In genomic region chr6:131042664-131043063, GRCh38 we compare ENCODE assay signal across 26 cellular contexts. TPM values are rescaled to one million over a fixed set of nuclear protein-coding genes. Genes with fewer than 3 reads are reported as not detected.
DNase-seq lines count a peak whose midpoint lies in the region; ATAC-seq and TF ChIP-seq lines count a peak whose summit lies in the region.
"Had no signal": no experiment of that assay in that cellular context is flagged by ENCODE, and none has a peak within 500 bp of the region (broad histone marks: within the 10 kb centered on the region; RNA-seq: fewer than 3 reads in every experiment).

No MANE protein-coding gene starts in this region.

- H3K27ac Mint-ChIP-seq in T-cell, result no peak overlapping the region
- H3K27ac Mint-ChIP-seq: dendritic cell treated with granulocyte-macrophage colony-stimulating factor and Interleukin-4, amounts not matched to agents 40 ng/mL and 50 ng/mL, for 4 days; H9; stimulated activated naive CD8-positive, alpha-beta T cell treated with anti-CD3 and anti-CD28 coated beads, Interleukin-15, amount 100 ng/mL, for 72 hours had no signal

- no peak for TF ChIP-seq CTCF in fibroblast of the aortic adventitia (IDR thresholded peaks at IDR 0.05; ENCODE audit: insufficient read depth, low read length)
- no peak for TF ChIP-seq CTCF in osteoblast (IDR thresholded peaks at IDR 0.05; ENCODE audit: extremely low read depth, low read depth, low read length)
- TF ChIP-seq CTCF in hepatocyte (IDR thresholded peaks at IDR 0.05; ENCODE audit: poor library complexity), result no peak
- TF ChIP-seq CTCF in spleen (IDR thresholded peaks at IDR 0.05 in 8 of 11, conservative IDR thresholded peaks at IDR 0.05 in 3 of 11), result no peak

- no peaks in the 10 kb centered on the region for H3K27me3 Mint-ChIP-seq in T-cell
- H3K27me3 Mint-ChIP-seq: dendritic cell treated with granulocyte-macrophage colony-stimulating factor and Interleukin-4, amounts not matched to agents 40 ng/mL and 50 ng/mL, for 4 days; stimulated activated naive CD8-positive, alpha-beta T cell treated with anti-CD3 and anti-CD28 coated beads, Interleukin-15, amount 100 ng/mL, for 72 hours had no signal

- no peaks in the 10 kb centered on the region for H3K9me2 ChIP-seq in hepatocyte (replicated peaks; ENCODE audit: insufficient read depth)

- H2AFZ ChIP-seq in osteoblast (ENCODE audit: low read length) (no peak overlapping the region), hepatocyte (no peak overlapping the region)

- peaks cover 33% of the 10 kb centered on the region for H3K4me1 ChIP-seq in osteoblast (ENCODE audit: insufficient read depth, low read length)
- no peaks in the 10 kb centered on the region for H3K4me1 ChIP-seq in hepatocyte (ENCODE audit: insufficient read depth)
- H3K4me1 ChIP-seq in spleen, result peaks cover 0 to 18% (median 0%) of the 10 kb centered on the region in 6 donors
- H3K4me1 ChIP-seq: BE2C, thyroid gland had no signal

- intact Hi-C loops in spleen (cut with DNase I; ENCODE audit: low total_unique reads), result no loop called here

- CTCF ChIA-PET in T-cell (lab: Charles Lee), result no interaction called here

- H3K9me3 Mint-ChIP-seq in T-cell, result no peaks in the 10 kb centered on the region
- H3K9me3 Mint-ChIP-seq: dendritic cell treated with granulocyte-macrophage colony-stimulating factor and Interleukin-4, amounts not matched to agents 40 ng/mL and 50 ng/mL, for 4 days; H9; stimulated activated naive CD8-positive, alpha-beta T cell treated with anti-CD3 and anti-CD28 coated beads, Interleukin-15, amount 100 ng/mL, for 72 hours had no signal

- no peak for ATAC-seq in T-cell (replicated peaks in 1 of 4)
- ATAC-seq: Panc1; right lobe of liver; stimulated activated naive CD8-positive, alpha-beta T cell treated with anti-CD3 and anti-CD28 coated beads, Interleukin-15, amount 100 ng/mL, for 72 hours had no signal

- H3K9me3 ChIP-seq in osteoblast (ENCODE audit: low read depth, low read length) (no peaks in the 10 kb centered on the region), hepatocyte (ENCODE audit: low read depth) (no peaks in the 10 kb centered on the region), spleen (no peaks in the 10 kb centered on the region)
- H3K9me3 ChIP-seq: BE2C, right lobe of liver, SJCRH30, thyroid gland had no signal

- POLR2A ChIA-PET in T-cell (lab: Charles Lee), result no interaction called here

- no peak overlapping the region for H3K4me3 Mint-ChIP-seq in T-cell
- H3K4me3 Mint-ChIP-seq: dendritic cell treated with granulocyte-macrophage colony-stimulating factor and Interleukin-4, amounts not matched to agents 40 ng/mL and 50 ng/mL, for 4 days; H9; stimulated activated naive CD8-positive, alpha-beta T cell treated with anti-CD3 and anti-CD28 coated beads, Interleukin-15, amount 100 ng/mL, for 72 hours had no signal

- H3K27me3 ChIP-seq in osteoblast (ENCODE audit: insufficient read depth, low read length) (no peaks in the 10 kb centered on the region), hepatocyte (no peaks in the 10 kb centered on the region), spleen (replicated peaks in 1 of 7) (no peaks in the 10 kb centered on the region)
- H3K27me3 ChIP-seq: BE2C, right lobe of liver, SJCRH30, thyroid gland had no signal

- H3K27ac ChIP-seq in osteoblast (ENCODE audit: low read depth, low read length) (peak overlapping the region; percentile 31), hepatocyte (no peak overlapping the region), spleen (no peak overlapping the region)
- H3K27ac ChIP-seq: right lobe of liver, SJCRH30, thyroid gland had no signal

- H3K36me3 Mint-ChIP-seq in T-cell, result no peaks in the 10 kb centered on the region

- H3K4me1 Mint-ChIP-seq in T-cell, result peaks cover 0 to 6% (median 3%) of the 10 kb centered on the region in 3 donors
- H3K4me1 Mint-ChIP-seq: stimulated activated naive CD8-positive, alpha-beta T cell treated with anti-CD3 and anti-CD28 coated beads, Interleukin-15, amount 100 ng/mL, for 72 hours had no signal

- TF ChIP-seq POLR2A in spleen (IDR thresholded peaks at IDR 0.05), result no peak

- WGBS in hepatocyte (ENCODE audit: low lambda C conversion rate, missing lambda C conversion rate), result 51% methylated on average over 2 of the region's 2 CpGs
- 66 to 90% (median 85%) methylated on average over 2 of the region's 2 CpGs for WGBS in spleen, 5 donors

- H4K20me1 ChIP-seq in osteoblast (ENCODE audit: insufficient read depth, low read length), result no peaks in the 10 kb centered on the region
- H4K20me1 ChIP-seq in hepatocyte (ENCODE audit: insufficient read depth, poor library complexity, severe bottlenecking), result no peaks in the 10 kb centered on the region

- H3K36me3 ChIP-seq in osteoblast (ENCODE audit: insufficient read depth, low read length) (no peaks in the 10 kb centered on the region), hepatocyte (replicated peaks; ENCODE audit: insufficient read depth, low read depth) (no peaks in the 10 kb centered on the region), spleen (no peaks in the 10 kb centered on the region)
- H3K36me3 ChIP-seq: BE2C, right lobe of liver, SJCRH30, thyroid gland had no signal

- no peak overlapping the region for H3K4me3 ChIP-seq in fibroblast of the aortic adventitia (ENCODE audit: low read depth, low read length)
- no peak overlapping the region for H3K4me3 ChIP-seq in osteoblast (ENCODE audit: insufficient read depth, low read length)
- H3K4me3 ChIP-seq in hepatocyte, result no peak overlapping the region
- no peak overlapping the region for H3K4me3 ChIP-seq in spleen
- H3K4me3 ChIP-seq: right lobe of liver, SJCRH30, thyroid gland had no signal

- peak overlapping the region; percentile 20 for H3K4me2 ChIP-seq in osteoblast (ENCODE audit: insufficient read depth, low read length)
- H3K4me2 ChIP-seq in hepatocyte, result no peak overlapping the region

- DNase-seq in AG08395 (ENCODE audit: low spot score), result peak; percentile 60
- DNase-seq in NCI-H524 treated with DMSO at 0.1 percent for 48 hours (lab: John Stamatoyannopoulos, UW), result peak; percentile 36
- peak; percentile 87 for DNase-seq in fibroblast of the aortic adventitia (ENCODE audit: low read depth)
- peak; percentile 17 for DNase-seq in osteoblast (ENCODE audit: insufficient read length, low spot score, missing footprints)
- DNase-seq in cerebellum (ENCODE audit: low spot score), result no peak
- no peak for DNase-seq in hepatocyte (ENCODE audit: low spot score)
- DNase-seq in T-cell, result no peak
- DNase-seq in spleen, result no peak
- DNase-seq: activated CD4-positive, alpha-beta T cell treated with anti-CD3 and anti-CD28 coated beads, Interleukin-2, amount 50 U/mL, for 48 hours; activated naive CD4-positive, alpha-beta T cell treated with Interleukin-2 at 50 U/mL for 16 hours; BE2C; DMS153; H9; head of caudate nucleus; mammary epithelial cell; NCI-H1092 treated with DMSO at 0.1 percent for 48 hours; NCI-H187; NCI-H2171 treated with DMSO at 0.1 percent for 48 hours; NCI-H526; posterior cingulate gyrus; right lobe of liver; stimulated activated naive CD8-positive, alpha-beta T cell treated with anti-CD3 and anti-CD28 coated beads, Interleukin-15, amount 100 ng/mL, for 72 hours; thyroid gland had no signal

- H3K79me2 ChIP-seq in osteoblast (ENCODE audit: insufficient read depth, low read length) (peaks cover 58% of the 10 kb centered on the region), hepatocyte (peaks cover 74% of the 10 kb centered on the region)

RNA-seq across cellular contexts. Expression of gene EPB41L2, which starts 20.4 kb away (rescaled TPM):
- total RNA-seq in fibroblast of the aortic adventitia (ENCODE audit: low replicate concordance) (117 and 130 TPM in 2 replicates), osteoblast (46.9 and 47.4 TPM in 2 replicates), cerebellum (45.4 TPM), hepatocyte (35.8 and 45.5 TPM in 2 replicates), T-cell (10 to 100 TPM; 11.1 to 15.0 (median 13.6) TPM), spleen (100 to 1,000 TPM in 6 of 7 donors, 10 to 100 TPM in 1; 98.7 to 210 (median 138) TPM)
- polyA plus RNA-seq in hepatocyte (21.6 and 27.4 TPM in 2 replicates), spleen (10 to 100 TPM; 19.3 to 35.0 (median 20.2) TPM)

Comparison
In these comparisons a context has a peak if more than half of its experiments do, and no peak if none do; other contexts are left out.
1. DNase-seq: peak in AG08395 (single experiment), NCI-H524 treated with DMSO at 0.1 percent for 48 hours (single experiment), fibroblast of the aortic adventitia (single experiment) and osteoblast (single experiment); none in cerebellum (single experiment), hepatocyte (single experiment), T-cell (0 of 34) and spleen (single experiment).